In the genomic region with DNA sequence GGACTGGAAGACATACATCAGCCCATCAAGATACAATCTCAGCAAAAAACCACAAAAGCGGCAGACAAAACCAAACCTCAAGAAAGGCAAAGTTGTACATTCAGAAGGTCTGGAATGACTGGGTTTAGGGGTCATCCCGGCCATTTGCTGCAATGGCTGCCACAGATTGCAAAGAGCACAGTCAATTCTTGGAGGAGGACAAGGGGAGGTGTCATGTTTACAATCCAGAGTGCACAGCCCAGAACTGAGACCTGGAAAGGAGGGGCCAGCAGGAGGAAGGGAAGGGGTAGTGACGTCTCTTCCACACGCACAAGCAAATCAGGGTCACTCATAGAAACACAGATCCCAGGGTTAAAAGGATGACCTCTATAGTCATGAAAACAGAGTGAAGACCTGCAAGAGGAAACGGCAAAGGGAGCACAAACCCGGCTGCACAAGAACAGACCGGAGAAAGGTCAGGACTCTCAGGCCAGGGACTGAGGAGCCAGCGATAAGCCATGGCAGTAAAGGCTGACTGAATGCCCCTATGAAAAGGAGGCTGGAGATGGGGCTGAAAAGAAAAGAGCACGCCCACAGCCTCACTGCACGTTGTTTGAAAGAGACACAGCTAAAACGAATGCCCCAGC, we compare ENCODE assay signal across 21 cellular contexts. TPM values are rescaled to one million over a fixed set of nuclear protein-coding genes. Genes with fewer than 3 reads are reported as not detected.
DNase-seq lines count a peak whose midpoint lies in the region; TF ChIP-seq lines count a peak whose summit lies in the region.
"Had no signal": no experiment of that assay in that cellular context is flagged by ENCODE, and none has a peak within 500 bp of the region (broad histone marks: within the 10 kb centered on the region; RNA-seq: fewer than 3 reads in every experiment).

No MANE protein-coding gene starts in this region.

- no peaks in the 10 kb centered on the region for H3K9me2 ChIP-seq in SK-N-SH

- H3K4me3 Mint-ChIP-seq in glutamatergic neuron (ENCODE audit: unreplicated experiment): no peak overlapping the region
- H3K4me3 Mint-ChIP-seq: CD8-positive, alpha-beta T cell; IgD-negative memory B cell had no signal

- CTCF ChIA-PET in SK-N-SH (lab: Yijun Ruan, JAX): no interaction called here

- TF ChIP-seq CTCF in choroid plexus epithelial cell (conservative IDR thresholded peaks at IDR 0.05; ENCODE audit: low read depth, low read length) (no peak), transverse colon (IDR thresholded peaks at IDR 0.05) (no peak), SK-N-SH (IDR thresholded peaks at IDR 0.05) (no peak), glutamatergic neuron (IDR thresholded peaks at IDR 0.05; ENCODE audit: partially characterized antibody, unreplicated experiment) (no peak), tibial artery (IDR thresholded peaks at IDR 0.05) (no peak)

- H3K4ac ChIP-seq in mesenchymal stem cell (ENCODE audit: low read depth in 1 of 2, low read length in 2 of 2): no peak overlapping the region

- H2AFZ ChIP-seq in mesenchymal stem cell (ENCODE audit: low read depth, low read length) (no peak overlapping the region), SK-N-SH (ENCODE audit: low read depth) (no peak overlapping the region)
- H2AFZ ChIP-seq: hepatocyte had no signal

- no peaks in the 10 kb centered on the region for H3F3A ChIP-seq in SK-N-SH (replicated peaks; ENCODE audit: insufficient read depth)

- H2BK12ac ChIP-seq in mesenchymal stem cell (ENCODE audit: low read length in 2 of 2): no peak overlapping the region

- no peaks in the 10 kb centered on the region for H3K4me1 Mint-ChIP-seq in glutamatergic neuron (ENCODE audit: low read depth, unreplicated experiment)

- POLR2A ChIA-PET in SK-N-SH (lab: Yijun Ruan, JAX): no interaction called here

- peaks cover 45% of the 10 kb centered on the region for H3K9me3 ChIP-seq in mesenchymal stem cell (ENCODE audit: control insufficient read depth, low read length)
- peaks cover 8 to 12% of the 10 kb centered on the region in 2 donors for H3K9me3 ChIP-seq in transverse colon
- peaks cover 7% of the 10 kb centered on the region for H3K9me3 ChIP-seq in SK-N-SH
- H3K9me3 ChIP-seq in tibial artery: peaks cover 3 to 10% (median 10%) of the 10 kb centered on the region in 3 donors

- DNase-seq in stimulated activated CD4-positive, alpha-beta T cell treated with anti-CD3 and anti-CD28 coated beads, Interleukin-1b, Interleukin-23, amount 100 ng/mL, for 48 hours: peak; percentile 1
- no peak for DNase-seq in stimulated activated CD4-positive, alpha-beta T cell treated with anti-CD3 and anti-CD28 coated beads, Interleukin-2, amount 100 ng/mL, for 48 hours
- DNase-seq in choroid plexus epithelial cell (ENCODE audit: low read depth): peak; percentile 56
- DNase-seq in mesenchymal stem cell: peak; percentile 12
- DNase-seq in transverse colon: peak; percentile 7
- no peak for DNase-seq in SK-N-SH
- DNase-seq in glutamatergic neuron: no peak
- DNase-seq in tibial artery: no peak
- DNase-seq: activated gamma-delta T cell; anterior cingulate cortex; CD8-positive, alpha-beta T cell; cortex of kidney; DMS79 treated with DMSO at 0.1 percent for 48 hours; erythroblast; NCI-H2107; NCI-H774 had no signal

- peaks cover 8% of the 10 kb centered on the region for H3K9me3 Mint-ChIP-seq in glutamatergic neuron (ENCODE audit: unreplicated experiment)

- H3K4me2 ChIP-seq in mesenchymal stem cell (ENCODE audit: low read length, poor library complexity, severe bottlenecking): no peak overlapping the region
- no peak overlapping the region for H3K4me2 ChIP-seq in SK-N-SH
- H3K4me2 ChIP-seq: hepatocyte had no signal

- H3K9ac ChIP-seq in mesenchymal stem cell (ENCODE audit: low read length): no peak overlapping the region
- no peak overlapping the region for H3K9ac ChIP-seq in SK-N-SH

- no peak overlapping the region for H3K27ac Mint-ChIP-seq in glutamatergic neuron (ENCODE audit: unreplicated experiment)
- H3K27ac Mint-ChIP-seq: CD8-positive, alpha-beta T cell; IgD-negative memory B cell had no signal

- H3K14ac ChIP-seq in mesenchymal stem cell (ENCODE audit: low read length in 2 of 2): no peak overlapping the region

- TF ChIP-seq POLR2A in transverse colon (IDR thresholded peaks at IDR 0.05): no peak

- H3K36me3 ChIP-seq in mesenchymal stem cell (ENCODE audit: control insufficient read depth in 1 of 2, insufficient read depth in 2 of 2, low read depth in 1 of 2, low read length in 2 of 2): no peaks in the 10 kb centered on the region
- H3K36me3 ChIP-seq in transverse colon: no peaks in the 10 kb centered on the region
- no peaks in the 10 kb centered on the region for H3K36me3 ChIP-seq in SK-N-SH (replicated peaks in 1 of 2; ENCODE audit: control insufficient read depth in 1 of 2, insufficient read depth in 2 of 2, low read length in 1 of 2)
- H3K36me3 ChIP-seq in tibial artery: no peaks in the 10 kb centered on the region
- H3K36me3 ChIP-seq: left lung had no signal

- H3K36me3 Mint-ChIP-seq in glutamatergic neuron (ENCODE audit: unreplicated experiment): peaks cover 18% of the 10 kb centered on the region
- H3K36me3 Mint-ChIP-seq: CD8-positive, alpha-beta T cell; IgD-negative memory B cell had no signal

- H4K91ac ChIP-seq in mesenchymal stem cell (ENCODE audit: low read length): no peak overlapping the region

- H3K23ac ChIP-seq in mesenchymal stem cell (ENCODE audit: low read length in 2 of 2): no peak overlapping the region

- TF ChIP-seq RAD21 in SK-N-SH (IDR thresholded peaks at IDR 0.05; ENCODE audit: low read length): no peak

- no peaks in the 10 kb centered on the region for H3K27me3 Mint-ChIP-seq in glutamatergic neuron (ENCODE audit: unreplicated experiment)
- H3K27me3 Mint-ChIP-seq: IgD-negative memory B cell had no signal

- no peak overlapping the region for H2AK5ac ChIP-seq in mesenchymal stem cell (ENCODE audit: low read length, severe bottlenecking)

- TF ChIP-seq EP300 in transverse colon (IDR thresholded peaks at IDR 0.05; ENCODE audit: low read depth) (no peak), SK-N-SH (IDR thresholded peaks at IDR 0.05; ENCODE audit: borderline replicate concordance in 1 of 2, low read depth in 1 of 2, low read length in 1 of 2) (no peak)

- no peak overlapping the region for H2BK120ac ChIP-seq in mesenchymal stem cell (ENCODE audit: low read depth, low read length)

- in situ Hi-C loops in transverse colon (cut with MboI; ENCODE audit: low pct_ligation_motif_present in 1 of 4, low pct_unique_long_range_greater_than_20kb in 1 of 4, low sequenced_read_pairs in 3 of 4): no loop called here

- intact Hi-C loops in transverse colon (cut with DNase I; ENCODE audit: low total_unique reads) (no loop called here), tibial artery (cut with DNase I; ENCODE audit: low total_unique reads) (no loop called here)

- H4K8ac ChIP-seq in mesenchymal stem cell (ENCODE audit: low read length): no peak overlapping the region

- no peak overlapping the region for H2BK15ac ChIP-seq in mesenchymal stem cell (ENCODE audit: low read depth, poor library complexity, severe bottlenecking)

- no peak overlapping the region for H3K18ac ChIP-seq in mesenchymal stem cell (ENCODE audit: low read depth in 1 of 2, low read length in 2 of 2)

- no peak overlapping the region for H2BK5ac ChIP-seq in mesenchymal stem cell (ENCODE audit: low read depth, low read length, poor library complexity, severe bottlenecking)

- no peaks in the 10 kb centered on the region for H3K79me2 ChIP-seq in SK-N-SH (ENCODE audit: insufficient read depth)
- H3K79me2 ChIP-seq: hepatocyte had no signal

- H3K4me3 ChIP-seq in choroid plexus epithelial cell (ENCODE audit: low read depth, low read length) (no peak overlapping the region), mesenchymal stem cell (ENCODE audit: insufficient read depth in 1 of 2, low read depth in 1 of 2, low read length in 2 of 2) (no peak overlapping the region), transverse colon (no peak overlapping the region), SK-N-SH (ENCODE audit: low read depth in 2 of 2, low read length in 1 of 2) (no peak overlapping the region), tibial artery (no peak overlapping the region)
- H3K4me3 ChIP-seq: hepatocyte, left lung had no signal

- no peaks in the 10 kb centered on the region for H4K20me1 ChIP-seq in SK-N-SH (ENCODE audit: insufficient read depth)

- no peaks in the 10 kb centered on the region for H3K79me1 ChIP-seq in mesenchymal stem cell (replicated peaks; ENCODE audit: low read length, poor library complexity, severe bottlenecking)

- H3K27ac ChIP-seq in mesenchymal stem cell (ENCODE audit: low read length, poor library complexity, severe bottlenecking) (no peak overlapping the region), transverse colon (no peak overlapping the region), SK-N-SH (ENCODE audit: low read depth in 2 of 2, low read length in 1 of 2) (no peak overlapping the region), tibial artery (no peak overlapping the region)
- H3K27ac ChIP-seq: hepatocyte, left lung had no signal

- WGBS in mesenchymal stem cell: 68% methylated on average over 11 of the region's 11 CpGs
- 20 to 41% methylated on average over 5 to 11 of the region's 11 CpGs for whole genome bisulfite sequencing in transverse colon (ENCODE audit: low coverage in 1 of 2), 2 donors
- 46% methylated on average over 11 of the region's 11 CpGs for WGBS in SK-N-SH (ENCODE audit: low lambda C conversion rate)

- H3K4me1 ChIP-seq in mesenchymal stem cell (ENCODE audit: control insufficient read depth, insufficient read depth, low read depth, low read length) (peaks cover 8% of the 10 kb centered on the region), transverse colon (no peaks in the 10 kb centered on the region), SK-N-SH (ENCODE audit: control insufficient read depth in 1 of 2, insufficient read depth in 2 of 2, low read depth in 1 of 2, low read length in 1 of 2) (no peaks in the 10 kb centered on the region), tibial artery (no peaks in the 10 kb centered on the region)
- H3K4me1 ChIP-seq: left lung had no signal

- H3K27me3 ChIP-seq in mesenchymal stem cell (ENCODE audit: control insufficient read depth in 1 of 2, insufficient read depth in 1 of 2, low read length in 2 of 2) (peaks cover 0 to 31% of the 10 kb centered on the region in 2 experiments), transverse colon (peaks cover 6% of the 10 kb centered on the region), SK-N-SH (ENCODE audit: insufficient read depth) (no peaks in the 10 kb centered on the region), tibial artery (peaks cover 0 to 10% of the 10 kb centered on the region in 2 donors)
- H3K27me3 ChIP-seq: hepatocyte had no signal

TF ChIP-seq in SK-N-SH, 30 proteins besides CTCF, POLR2A, EP300 and RAD21 (continues in another document):
- TF ChIP-seq FOXM1 (IDR thresholded peaks at IDR 0.05; ENCODE audit: low read depth): no peak

RNA-seq across cellular contexts. Expression of a gene that starts 18.2 kb away (rescaled TPM):
- polyA plus RNA-seq in mesenchymal stem cell (2013, experiment 1 of 2): not detected
- not detected for polyA plus RNA-seq in mesenchymal stem cell (2013, experiment 2 of 2)
- total RNA-seq in transverse colon: not detected
- polyA plus RNA-seq in SK-N-SH (2012; rRNA removed): not detected in 2 replicates
- not detected in 2 replicates for polyA plus RNA-seq in SK-N-SH (2012; cell fraction: cytosol; rRNA removed)
- polyA plus RNA-seq in SK-N-SH (2012; cell fraction: nucleus; rRNA removed): not detected in 2 replicates
- not detected for total RNA-seq in glutamatergic neuron (ENCODE audit: unreplicated experiment)
- total RNA-seq: A673; activated CD8-positive, alpha-beta memory T cell treated with anti-CD3 and anti-CD28 coated beads for 36 hours; CD8-positive, alpha-beta T cell had no signal
- polyA plus RNA-seq: IgD-negative memory B cell had no signal

Comparison
In these comparisons a context has a peak if more than half of its experiments do, and no peak if none do; other contexts are left out.
1. DNase-seq: peak in stimulated activated CD4-positive, alpha-beta T cell treated with anti-CD3 and anti-CD28 coated beads, Interleukin-1b, Interleukin-23, amount 100 ng/mL, for 48 hours (single experiment), choroid plexus epithelial cell (single experiment), mesenchymal stem cell (single experiment) and transverse colon (single experiment); none in stimulated activated CD4-positive, alpha-beta T cell treated with anti-CD3 and anti-CD28 coated beads, Interleukin-2, amount 100 ng/mL, for 48 hours (0 of 2), SK-N-SH (single experiment), glutamatergic neuron (single experiment) and tibial artery (0 of 2).